9 cellular contexts compared by ENCODE assay signal in genomic region chr9:129146441-129146933, GRCh38. TPM values are rescaled to one million over a fixed set of nuclear protein-coding genes. Genes with fewer than 3 reads are reported as not detected.
A peak's percentile ranks its signal among the peaks of the same experiment; 100 is the strongest.
DNase-seq lines count a peak whose midpoint lies in the region; ATAC-seq, FAIRE-seq and TF ChIP-seq lines count a peak whose summit lies in the region.
"Had no signal": no experiment of that assay in that cellular context is flagged by ENCODE, and none has a peak within 500 bp of the region (broad histone marks: within the 10 kb centered on the region; RNA-seq: fewer than 3 reads in every experiment).

No MANE protein-coding gene starts in this region.

- H3K4me3 ChIP-seq in K562: no peak overlapping the region
- no peak overlapping the region for H3K4me3 ChIP-seq in skeletal muscle satellite cell (ENCODE audit: low read length)

- no peaks in the 10 kb centered on the region for H3K27me3 ChIP-seq in K562 (ENCODE audit: control insufficient read depth in 2 of 2, insufficient read depth in 2 of 2, low read length in 2 of 2)
- H3K27me3 ChIP-seq in skeletal muscle satellite cell (ENCODE audit: control insufficient read depth, insufficient read depth, low read length): no peaks in the 10 kb centered on the region

- FAIRE-seq in K562 (lab: Jason Lieb, UNC): no peak

- ATAC-seq in K562: no peak
- no peak for ATAC-seq in GM18520 (IDR thresholded peaks at IDR 0.05; ENCODE audit: unreplicated experiment)
- ATAC-seq in GM21529 (IDR thresholded peaks at IDR 0.05; ENCODE audit: unreplicated experiment): no peak

- TF ChIP-seq EP300 in K562 (IDR thresholded peaks at IDR 0.05; ENCODE audit: low read length): no peak

- H3K79me2 ChIP-seq in K562 (ENCODE audit: control insufficient read depth, insufficient read depth, low read length): peaks cover 8% of the 10 kb centered on the region; the same call in 2 of the 3 replicates

- H4K20me1 ChIP-seq in K562 (replicated peaks; ENCODE audit: control insufficient read depth, insufficient read depth, low read length): no peaks in the 10 kb centered on the region

- H3K36me3 ChIP-seq in K562 (ENCODE audit: control insufficient read depth, insufficient read depth, low read length) (peaks cover 53% of the 10 kb centered on the region; the same call in 2 of the 3 replicates), skeletal muscle satellite cell (ENCODE audit: insufficient read depth, low read length) (peaks cover 24% of the 10 kb centered on the region)

- no peak overlapping the region for H2AFZ ChIP-seq in K562 (ENCODE audit: low read depth, low read length)

- POLR2A ChIA-PET in K562 (lab: Yijun Ruan, JAX): interaction anchor here (0.7 to 0.8 kb wide), 2 partner anchors 21 to 317 kb away, joined by 3 read pairs; partner anchors contain the start of gene SPOUT1

- intact Hi-C loops in K562 (cut with micrococcal nuclease): no loop called here

- DNase-seq in ELF-1 (ENCODE audit: low read depth, low spot score) (peak; percentile 57), K562 (ENCODE audit: extremely low read depth in 1 of 4, low spot score in 3 of 4) (no peak), iris pigment epithelial cell (ENCODE audit: low read depth) (peak; percentile 35), NCI-H82 (lab: John Stamatoyannopoulos, UW) (no peak), DMS153 (lab: John Stamatoyannopoulos, UW) (no peak)
- DNase-seq: stimulated activated CD4-positive, alpha-beta T cell treated with anti-CD3 and anti-CD28 coated beads, Interleukin-4, amount 100 ng/mL, for 24 hours had no signal

- no peaks in the 10 kb centered on the region for H3K9me1 ChIP-seq in K562 (ENCODE audit: control insufficient read depth, insufficient read depth, low read length)

- H3K27ac ChIP-seq in K562 (ENCODE audit: extremely low read depth, low read depth, low read length): no peak overlapping the region

- no peak for TF ChIP-seq CTCF in K562 (IDR thresholded peaks at IDR 0.05 in 2 of 3, conservative IDR thresholded peaks at IDR 0.05 in 1 of 3; ENCODE audit: insufficient read depth in 2 of 3, low read depth in 1 of 3, low read length in 3 of 3)

- H3K9me3 ChIP-seq in K562 (replicated peaks; ENCODE audit: control insufficient read depth, insufficient read depth, low read depth, low read length) (no peaks in the 10 kb centered on the region), skeletal muscle satellite cell (replicated peaks; ENCODE audit: low read length) (no peaks in the 10 kb centered on the region)

- in situ Hi-C loops in K562 (cut with MboI): no loop called here

- H3K4me1 ChIP-seq in K562 (replicated peaks in 1 of 2; ENCODE audit: control insufficient read depth in 2 of 2, insufficient read depth in 2 of 2, low read length in 2 of 2) (peaks cover 8 to 43% of the 10 kb centered on the region in 2 experiments), skeletal muscle satellite cell (ENCODE audit: control insufficient read depth, insufficient read depth, low read length) (peaks cover 50% of the 10 kb centered on the region)

- BruUV-seq in K562 (replicated peaks; lab: Mats Ljungman, UMichigan): no TSS peak

- 80% methylated on average over 8 of the region's 8 CpGs for WGBS in K562 (ENCODE audit: insufficient coverage, low coverage, missing lambda C conversion rate)

- no peak overlapping the region for H3K4me2 ChIP-seq in K562 (ENCODE audit: insufficient read depth, low read length)
- peak overlapping the region; percentile 6 for H3K4me2 ChIP-seq in skeletal muscle satellite cell (ENCODE audit: low read length)

- no peak for TF ChIP-seq RAD21 in K562 (CRISPR knock-in tag; conservative IDR thresholded peaks at IDR 0.05 in 1 of 2, IDR thresholded peaks at IDR 0.05 in 1 of 2)

- CTCF ChIA-PET in K562 (lab: Yijun Ruan, JAX; ENCODE audit: low intra/inter-chr PET ratio): no interaction called here

- TF ChIP-seq POLR2A in K562 (conservative IDR thresholded peaks at IDR 0.05): no peak

- peak overlapping the region in 1 of 2 experiments; percentile 4; a peak in 1 of 4 replicates for H3K9ac ChIP-seq in K562 (ENCODE audit: insufficient read depth in 1 of 2, low read depth in 2 of 2, low read length in 2 of 2)
- peak overlapping the region; percentile 51 for H3K9ac ChIP-seq in skeletal muscle satellite cell (ENCODE audit: low read depth, low read length)

TF ChIP-seq in K562, 482 proteins besides CTCF, POLR2A, EP300 and RAD21:
- TF ChIP-seq EP400 (IDR thresholded peaks at IDR 0.05): no peak
- 0 out of 2 replicates have a peak, but pooled peaks have one; percentile 33 for TF ChIP-seq POLR2G (IDR thresholded peaks at IDR 0.05; ENCODE audit: low read depth, low read length)
- no peak for TF ChIP-seq ZNF23 (CRISPR knock-in tag; IDR thresholded peaks at IDR 0.05)

RNA-seq across cellular contexts. Expression of gene IER5L, which starts 31.6 kb away (rescaled TPM):
- 0.25 and 1.5 TPM in 2 replicates for total RNA-seq in K562 (2011; cell fraction: chromatin; rRNA removed; ENCODE audit: low replicate concordance)
- 2.9 and 4.7 TPM in 2 replicates for total RNA-seq in K562 (2011; cell fraction: nucleolus; rRNA removed)
- 1.9 and 2.3 TPM in 2 replicates for total RNA-seq in K562 (2011; cell fraction: nucleoplasm; rRNA removed)
- total RNA-seq in K562 (2014; rRNA removed) (11.9 and 13.6 TPM in 2 replicates), K562 (2014; rRNA removed; fragmentation: Illumina TruSeq; extraction: Trizol) (0.19 and 0.22 TPM in 2 replicates), K562 (2015; rRNA removed; fragmentation: Illumina TruSeq; extraction: Trizol) (0.76 and 1.3 TPM in 2 replicates), K562 (2021) (4.9 and 5.7 TPM in 2 replicates)
- polyA plus RNA-seq in K562 (2011; rRNA removed) (0.52 and 1.6 TPM in 2 replicates), K562 (2014; fragmentation: Illumina TruSeq; extraction: Trizol) (0.25 and 0.29 TPM in 2 replicates), K562 (2014; fragmentation: Nextera tagmentation; extraction: Ambion mirVana) (under 1 TPM; 0.14 to 0.18 TPM), K562 (2014; rRNA removed) (4.0 and 4.7 TPM in 2 replicates)
- 2.4 and 5.6 TPM in 2 replicates for polyA plus RNA-seq in K562 (2011; cell fraction: cytosol; rRNA removed)
- 4.3 and 4.5 TPM in 2 replicates for polyA plus RNA-seq in K562 (2011; cell fraction: nucleus; rRNA removed)
- 1.6 and 2.5 TPM in 2 replicates for polyA plus RNA-seq in K562 (2012)
- polyA minus RNA-seq in K562 (2011; rRNA and poly(A)+ RNA removed): 0.32 and 0.48 TPM in 2 replicates
- polyA minus RNA-seq in K562 (2011; cell fraction: cytosol; rRNA and poly(A)+ RNA removed): 1.7 and 3.7 TPM in 2 replicates
- 3.2 and 4.7 TPM in 2 replicates for polyA minus RNA-seq in K562 (2011; cell fraction: nucleus; rRNA and poly(A)+ RNA removed)
- total RNA-seq in skeletal muscle satellite cell (2012; rRNA removed): 32.4 and 39.3 TPM in 2 replicates

RNA-seq across cellular contexts. Expression of gene PTPA, which starts 35.3 kb away (rescaled TPM):
- 42.2 and 97.6 TPM in 2 replicates for total RNA-seq in K562 (2011; cell fraction: chromatin; rRNA removed; ENCODE audit: low replicate concordance)
- total RNA-seq in K562 (2011; cell fraction: nucleolus; rRNA removed): 57.8 and 60.5 TPM in 2 replicates
- 50.5 and 57.4 TPM in 2 replicates for total RNA-seq in K562 (2011; cell fraction: nucleoplasm; rRNA removed)
- 87.7 and 122 TPM in 2 replicates for total RNA-seq in K562 (2014; rRNA removed)
- total RNA-seq in K562 (2014; rRNA removed; fragmentation: Illumina TruSeq; extraction: Trizol): 54.0 and 58.6 TPM in 2 replicates
- total RNA-seq in K562 (2015; rRNA removed; fragmentation: Illumina TruSeq; extraction: Trizol): 73.0 and 77.4 TPM in 2 replicates
- total RNA-seq in K562 (2021): 109 and 119 TPM in 2 replicates
- polyA plus RNA-seq in K562 (2011; rRNA removed): 106 and 121 TPM in 2 replicates
- polyA plus RNA-seq in K562 (2011; cell fraction: cytosol; rRNA removed): 85.0 and 104 TPM in 2 replicates
- polyA plus RNA-seq in K562 (2011; cell fraction: nucleus; rRNA removed): 59.1 and 61.5 TPM in 2 replicates
- polyA plus RNA-seq in K562 (2012): 76.9 and 94.0 TPM in 2 replicates
- polyA plus RNA-seq in K562 (2014; fragmentation: Illumina TruSeq; extraction: Trizol): 72.6 and 83.7 TPM in 2 replicates
- 1 to 10 TPM; 1.7 to 3.4 TPM for polyA plus RNA-seq in K562 (2014; fragmentation: Nextera tagmentation; extraction: Ambion mirVana)
- polyA plus RNA-seq in K562 (2014; rRNA removed): 60.6 and 66.3 TPM in 2 replicates
- polyA minus RNA-seq in K562 (2011; rRNA and poly(A)+ RNA removed): 99.5 and 120 TPM in 2 replicates
- polyA minus RNA-seq in K562 (2011; cell fraction: cytosol; rRNA and poly(A)+ RNA removed): 61.5 and 61.9 TPM in 2 replicates
- polyA minus RNA-seq in K562 (2011; cell fraction: nucleus; rRNA and poly(A)+ RNA removed): 15.3 and 28.9 TPM in 2 replicates
- total RNA-seq in skeletal muscle satellite cell (2012; rRNA removed): 55.5 and 60.7 TPM in 2 replicates

RNA-seq across cellular contexts. Expression of gene CRAT, which starts 35.9 kb away (rescaled TPM):
- 9.6 and 13.0 TPM in 2 replicates for total RNA-seq in K562 (2011; cell fraction: chromatin; rRNA removed; ENCODE audit: low replicate concordance)
- 6.7 and 10.3 TPM in 2 replicates for total RNA-seq in K562 (2011; cell fraction: nucleolus; rRNA removed)
- 6.0 and 8.1 TPM in 2 replicates for total RNA-seq in K562 (2011; cell fraction: nucleoplasm; rRNA removed)
- total RNA-seq in K562 (2014; rRNA removed): 8.2 and 10.1 TPM in 2 replicates
- 2.7 and 3.7 TPM in 2 replicates for total RNA-seq in K562 (2014; rRNA removed; fragmentation: Illumina TruSeq; extraction: Trizol)
- total RNA-seq in K562 (2015; rRNA removed; fragmentation: Illumina TruSeq; extraction: Trizol): 4.7 and 4.8 TPM in 2 replicates
- total RNA-seq in K562 (2021): 13.8 and 14.8 TPM in 2 replicates
- polyA plus RNA-seq in K562 (2011; rRNA removed): 5.4 and 9.6 TPM in 2 replicates
- polyA plus RNA-seq in K562 (2011; cell fraction: cytosol; rRNA removed): 8.6 and 11.9 TPM in 2 replicates
- polyA plus RNA-seq in K562 (2011; cell fraction: nucleus; rRNA removed): 12.2 and 15.8 TPM in 2 replicates
- polyA plus RNA-seq in K562 (2012): 10.9 and 22.6 TPM in 2 replicates
- polyA plus RNA-seq in K562 (2014; fragmentation: Illumina TruSeq; extraction: Trizol): 7.4 and 11.7 TPM in 2 replicates
- under 1 TPM; 0.20 to 0.67 TPM for polyA plus RNA-seq in K562 (2014; fragmentation: Nextera tagmentation; extraction: Ambion mirVana)
- 6.2 and 6.3 TPM in 2 replicates for polyA plus RNA-seq in K562 (2014; rRNA removed)
- polyA minus RNA-seq in K562 (2011; rRNA and poly(A)+ RNA removed): 5.0 and 5.1 TPM in 2 replicates
- polyA minus RNA-seq in K562 (2011; cell fraction: cytosol; rRNA and poly(A)+ RNA removed): 7.5 and 12.5 TPM in 2 replicates
- polyA minus RNA-seq in K562 (2011; cell fraction: nucleus; rRNA and poly(A)+ RNA removed): 2.2 and 4.3 TPM in 2 replicates
- total RNA-seq in skeletal muscle satellite cell (2012; rRNA removed): 48.7 and 58.3 TPM in 2 replicates

Comparison
In these comparisons a context has a peak if more than half of its experiments do, and no peak if none do; other contexts are left out.
1. DNase-seq: peak in ELF-1 (single experiment) and iris pigment epithelial cell (single experiment); none in K562 (0 of 4), NCI-H82 (single experiment) and DMS153 (single experiment).